15 cellular contexts compared by ENCODE assay signal in the genomic region with DNA sequence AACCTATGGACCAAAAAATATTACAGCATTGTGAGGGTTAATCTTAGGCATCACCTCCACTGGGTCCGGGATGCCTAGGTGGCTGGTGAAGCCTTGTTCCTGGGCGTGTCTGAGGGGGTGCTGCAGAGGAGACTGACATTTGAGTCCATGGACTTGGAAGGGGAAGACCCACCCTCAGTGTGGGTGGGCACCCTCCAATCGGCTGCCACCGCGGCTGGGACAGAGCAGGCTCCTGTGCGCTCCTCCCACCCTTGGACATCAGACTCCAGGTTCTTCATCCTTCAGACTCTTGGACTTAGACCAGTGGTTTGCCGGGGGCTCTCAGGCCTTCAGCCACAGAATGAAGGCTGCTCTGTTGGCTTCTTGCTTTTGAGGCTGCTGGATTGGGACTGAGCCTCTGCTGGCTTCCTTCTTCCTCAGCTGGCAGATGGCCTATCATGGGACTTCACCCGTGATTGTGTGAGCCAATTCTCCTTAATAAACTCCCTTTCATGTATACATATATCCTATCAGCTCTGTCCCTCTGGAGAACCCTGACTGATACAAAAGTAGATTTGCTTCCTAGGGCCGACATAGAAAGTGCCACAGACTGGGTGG.
DNase-seq lines count a peak whose midpoint lies in the region; ATAC-seq and TF ChIP-seq lines count a peak whose summit lies in the region.
"Had no signal": no experiment of that assay in that cellular context is flagged by ENCODE, and none has a peak within 500 bp of the region (broad histone marks: within the 10 kb centered on the region; RNA-seq: fewer than 3 reads in every experiment).

No MANE protein-coding gene starts in this region.

- H3K27me3 ChIP-seq in esophagus muscularis mucosa: no peaks in the 10 kb centered on the region
- H3K27me3 ChIP-seq: BLaER1 had no signal

- no peak for TF ChIP-seq EP300 in esophagus muscularis mucosa (IDR thresholded peaks at IDR 0.05)

- ATAC-seq in activated CD4-positive, CD25-positive, alpha-beta regulatory T cell treated with anti-CD3 and anti-CD28 coated beads, Interleukin-2, amount 50 U/mL, for 24 hours: no peak
- no peak for ATAC-seq in HG03571 (IDR thresholded peaks at IDR 0.05; ENCODE audit: unreplicated experiment)
- ATAC-seq: GM12878 had no signal

- TF ChIP-seq CTCF in esophagus muscularis mucosa (IDR thresholded peaks at IDR 0.05): no peak

- peaks cover 0 to 15% (median 12%) of the 10 kb centered on the region in 4 donors for H3K4me1 ChIP-seq in esophagus muscularis mucosa

- peak; percentile 39 for DNase-seq in SK-MEL-5 (ENCODE audit: low read depth, low spot score)
- DNase-seq in esophagus muscularis mucosa (ENCODE audit: extremely low spot score): peak; percentile 64
- peak; percentile 58 for DNase-seq in posterior vena cava (ENCODE audit: low spot score)
- DNase-seq in DMS79 treated with DMSO at 0.1 percent for 48 hours (lab: John Stamatoyannopoulos, UW): no peak
- no peak for DNase-seq in activated CD4-positive, CD25-positive, alpha-beta regulatory T cell (lab: John Stamatoyannopoulos, UW)
- DNase-seq: 8988T; CD4-positive, alpha-beta memory T cell; DMS153; DMS79; IMR-90 had no signal

- H3K9me3 ChIP-seq in esophagus muscularis mucosa: no peaks in the 10 kb centered on the region
- H3K9me3 ChIP-seq: BLaER1, HAP-1 had no signal

- intact Hi-C loops in esophagus muscularis mucosa (cut with DNase I): no loop called here
- intact Hi-C loops in posterior vena cava (cut with DNase I): no loop called here

- no peak overlapping the region for H3K27ac ChIP-seq in esophagus muscularis mucosa (replicated peaks in 1 of 4)
- H3K27ac ChIP-seq: BLaER1 had no signal

- no peaks in the 10 kb centered on the region for H3K36me3 ChIP-seq in esophagus muscularis mucosa
- H3K36me3 ChIP-seq: BLaER1, HAP-1 had no signal

- TF ChIP-seq POLR2A in esophagus muscularis mucosa (IDR thresholded peaks at IDR 0.05; ENCODE audit: low read depth): no peak

- WGBS in esophagus muscularis mucosa: 83% methylated on average over 8 of the region's 9 CpGs

- in situ Hi-C loops in SK-MEL-5 (cut with HindIII; ENCODE audit: low pct_unique_long_range_greater_than_20kb, low sequenced_read_pairs): no loop called here

- H3K4me3 ChIP-seq in esophagus muscularis mucosa: no peak overlapping the region
- H3K4me3 ChIP-seq: BLaER1, GM12878, HAP-1 had no signal

Comparison
In these comparisons a context has a peak if more than half of its experiments do, and no peak if none do; other contexts are left out.
1. DNase-seq: peak in SK-MEL-5 (single experiment), esophagus muscularis mucosa (single experiment) and posterior vena cava (single experiment); none in DMS79 treated with DMSO at 0.1 percent for 48 hours (single experiment) and activated CD4-positive, CD25-positive, alpha-beta regulatory T cell (0 of 4).